ENCODE assay signal across 15 cellular contexts in the genomic region with DNA sequence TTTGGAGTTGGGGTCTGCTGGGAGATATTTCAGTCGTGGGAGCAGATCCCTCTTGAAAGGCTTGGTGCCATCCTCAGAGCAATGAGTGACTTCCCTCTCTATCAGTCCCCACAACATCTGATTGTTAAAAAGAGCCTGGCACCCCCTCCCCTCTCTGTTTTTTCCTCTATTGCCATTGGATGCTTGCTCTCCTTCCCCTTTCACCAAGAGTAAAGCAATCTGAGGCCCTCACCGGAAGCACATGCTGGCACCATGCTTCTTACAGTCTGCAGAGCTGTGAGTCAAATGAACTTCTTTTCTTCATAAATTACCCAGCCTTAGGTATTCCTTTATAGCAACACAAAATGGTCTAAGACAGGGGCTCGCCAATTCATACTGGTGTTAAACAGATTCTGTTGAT.
"Had no signal": no experiment of that assay in that cellular context is flagged by ENCODE, and none has a peak within 500 bp of the region (broad histone marks: within the 10 kb centered on the region; RNA-seq: fewer than 3 reads in every experiment).

No MANE protein-coding gene starts in this region.

- H3K4me3 ChIP-seq: adrenal gland, gastroesophageal sphincter, thyroid gland had no signal

- H3K9me3 ChIP-seq: adrenal gland, gastroesophageal sphincter, thyroid gland had no signal

- H3K9me3 Mint-ChIP-seq: activated naive CD4-positive, alpha-beta T cell treated with anti-CD3 and anti-CD28 coated beads, Interleukin-2, amount 50 U/mL, for 24 hours; naive B cell had no signal

- H3K4me1 ChIP-seq: gastroesophageal sphincter, parathyroid adenoma had no signal

- H3K27me3 Mint-ChIP-seq: activated naive CD4-positive, alpha-beta T cell treated with anti-CD3 and anti-CD28 coated beads, Interleukin-2, amount 50 U/mL, for 24 hours; naive B cell; T-helper 17 cell had no signal

- H3K36me3 Mint-ChIP-seq: activated naive CD4-positive, alpha-beta T cell treated with anti-CD3 and anti-CD28 coated beads, Interleukin-2, amount 50 U/mL, for 24 hours; naive B cell had no signal

- H3K27ac Mint-ChIP-seq: activated naive CD4-positive, alpha-beta T cell treated with anti-CD3 and anti-CD28 coated beads, Interleukin-2, amount 50 U/mL, for 24 hours; T-helper 17 cell had no signal

- H3K27me3 ChIP-seq: adrenal gland, thyroid gland had no signal

- DNase-seq: activated CD4-positive, alpha-beta T cell treated with anti-CD3 and anti-CD28 coated beads, Interleukin-2, amount 50 U/mL, for 1 hour; activated CD4-positive, CD25-positive, alpha-beta regulatory T cell; activated T-cell treated with anti-CD3 and anti-CD28 coated beads, Interleukin-2, amount 50 U/mL, for 1 hour; adrenal gland; erythroblast; islet precursor cell; naive B cell; retina; stimulated activated CD4-positive, alpha-beta T cell treated with anti-CD3 and anti-CD28 coated beads, Interleukin-12 subunit alpha, Interleukin-12 subunit beta, amount 100 ng/mL, for 4 hours; stimulated activated CD4-positive, alpha-beta T cell treated with anti-CD3 and anti-CD28 coated beads, Interleukin-2, amount 100 ng/mL, for 24 hours; T-helper 17 cell; thyroid gland had no signal

- H3K27ac ChIP-seq: adrenal gland, gastroesophageal sphincter, parathyroid adenoma, thyroid gland had no signal

- H3K4me3 Mint-ChIP-seq: activated naive CD4-positive, alpha-beta T cell treated with anti-CD3 and anti-CD28 coated beads, Interleukin-2, amount 50 U/mL, for 24 hours; T-helper 17 cell had no signal

- H3K36me3 ChIP-seq: adrenal gland, gastroesophageal sphincter, thyroid gland had no signal
